In genomic region chr12:92445253-92446081, GRCh38 we compare ENCODE assay signal across 9 cellular contexts.
DNase-seq lines count a peak whose midpoint lies in the region; ATAC-seq, FAIRE-seq and TF ChIP-seq lines count a peak whose summit lies in the region.
"Had no signal": no experiment of that assay in that cellular context is flagged by ENCODE, and none has a peak within 500 bp of the region (broad histone marks: within the 10 kb centered on the region; RNA-seq: fewer than 3 reads in every experiment).

No MANE protein-coding gene starts in this region.

- H3K27ac ChIP-seq in stomach = peak overlapping the region in 4 of 5 donors; percentile 23 to 69 (median 56)

- no peaks in the 10 kb centered on the region for H3K27me3 Mint-ChIP-seq in WTC11 (ENCODE audit: low read depth)

- H3K4me3 ChIP-seq in stomach = no peak overlapping the region

- H3K9me3 ChIP-seq in stomach = no peaks in the 10 kb centered on the region

- peaks cover 7% of the 10 kb centered on the region for H3K36me3 Mint-ChIP-seq in WTC11

- peak; percentile 29 for FAIRE-seq in endometrium (lab: Jason Lieb, UNC)

- peaks cover 0 to 11% (median 7%) of the 10 kb centered on the region in 4 donors for H3K4me1 ChIP-seq in stomach

- H3K4me3 Mint-ChIP-seq in WTC11 = no peak overlapping the region
- H3K4me3 Mint-ChIP-seq: immature natural killer cell had no signal

- CTCF ChIA-PET in WTC11 (lab: Charles Lee) = no interaction called here

- ATAC-seq in HG03135 (IDR thresholded peaks at IDR 0.05; ENCODE audit: unreplicated experiment) = peak; percentile 79
- no peak for ATAC-seq in WTC11

- intact Hi-C loops in stomach (cut with DNase I; ENCODE audit: low total_unique reads) = no loop called here

- POLR2A ChIA-PET in WTC11 (lab: Charles Lee) = no interaction called here

- TF ChIP-seq CTCF in stomach (IDR thresholded peaks at IDR 0.05) (no peak), WTC11 (IDR thresholded peaks at IDR 0.05) (no peak)

- no peaks in the 10 kb centered on the region for H3K4me1 Mint-ChIP-seq in WTC11

- H3K9me3 Mint-ChIP-seq in WTC11 = peaks cover 27% of the 10 kb centered on the region

- 61 to 77% (median 66%) methylated on average over 10 of the region's 10 CpGs for WGBS in stomach, 5 donors

- no peaks in the 10 kb centered on the region for H3K36me3 ChIP-seq in stomach

- peak; percentile 1 for DNase-seq in NCI-H2029 (lab: John Stamatoyannopoulos, UW)
- DNase-seq in NCI-H2029 treated with DMSO at 0.1 percent for 48 hours (lab: John Stamatoyannopoulos, UW) = no peak
- DNase-seq in stomach = no peak
- DNase-seq in HPDE6-E6E7 (ENCODE audit: extremely low spot score) = no peak
- DNase-seq in WTC11 (ENCODE audit: low spot score) = no peak
- DNase-seq in H4 (ENCODE audit: low spot score) = no peak

- TF ChIP-seq EP300 in stomach (IDR thresholded peaks at IDR 0.05) = no peak

- TF ChIP-seq POLR2A in stomach (IDR thresholded peaks at IDR 0.05) = no peak

- H3K27me3 ChIP-seq in stomach = no peaks in the 10 kb centered on the region

- H3K27ac Mint-ChIP-seq in WTC11 = no peak overlapping the region

TF ChIP-seq in WTC11, 78 proteins besides CTCF, POLR2A, EP300 and RAD21:
- TF ChIP-seq SMAD3 (CRISPR knock-in tag; IDR thresholded peaks at IDR 0.05; ENCODE audit: borderline replicate concordance) = no peak
TF ChIP-seq in WTC11: peak in this region for 0.
